11 cellular contexts compared by ENCODE assay signal in genomic region chr4:181261279-181261678, GRCh38.
A peak's percentile ranks its signal among the peaks of the same experiment; 100 is the strongest.
DNase-seq lines count a peak whose midpoint lies in the region; ATAC-seq and TF ChIP-seq lines count a peak whose summit lies in the region.
"Had no signal": no experiment of that assay in that cellular context is flagged by ENCODE, and none has a peak within 500 bp of the region (broad histone marks: within the 10 kb centered on the region; RNA-seq: fewer than 3 reads in every experiment).

No MANE protein-coding gene starts in this region.

- no peaks in the 10 kb centered on the region for H3K4me1 ChIP-seq in CD8-positive, alpha-beta T cell (ENCODE audit: insufficient read depth, low read length)

- no peak for ATAC-seq in CD8-positive, alpha-beta T cell
- no peak for ATAC-seq in GM21576 (IDR thresholded peaks at IDR 0.05; ENCODE audit: unreplicated experiment)
- ATAC-seq: esophagus mucosa had no signal

- POLR2A ChIA-PET in CD8-positive, alpha-beta T cell (lab: Charles Lee) = no interaction called here

- H3K4me3 Mint-ChIP-seq in chondrocyte (ENCODE audit: unreplicated experiment) = peak overlapping the region; percentile 29
- H3K4me3 Mint-ChIP-seq in CD8-positive, alpha-beta T cell = no peak overlapping the region
- H3K4me3 Mint-ChIP-seq: activated CD4-positive, alpha-beta memory T cell treated with anti-CD3 and anti-CD28 coated beads for 36 hours; memory B cell had no signal

- H3K9me3 ChIP-seq in CD8-positive, alpha-beta T cell (ENCODE audit: low read length) = no peaks in the 10 kb centered on the region

- peaks cover 7% of the 10 kb centered on the region for H3K27me3 Mint-ChIP-seq in chondrocyte (ENCODE audit: low read depth)
- H3K27me3 Mint-ChIP-seq in CD8-positive, alpha-beta T cell (ENCODE audit: low read depth) = no peaks in the 10 kb centered on the region
- H3K27me3 Mint-ChIP-seq: activated CD4-positive, alpha-beta memory T cell treated with anti-CD3 and anti-CD28 coated beads for 36 hours; memory B cell had no signal

- no peak overlapping the region for H3K27ac ChIP-seq in CD8-positive, alpha-beta T cell (ENCODE audit: low read depth, low read length)

- H3K36me3 ChIP-seq in CD8-positive, alpha-beta T cell (ENCODE audit: insufficient read depth, low read length) = no peaks in the 10 kb centered on the region

- intact Hi-C loops in CD8-positive, alpha-beta T cell (cut with DNase I, micrococcal nuclease) = no loop called here

- peaks cover 3% of the 10 kb centered on the region for H3K4me1 Mint-ChIP-seq in chondrocyte (ENCODE audit: low read depth)
- no peaks in the 10 kb centered on the region for H3K4me1 Mint-ChIP-seq in CD8-positive, alpha-beta T cell (ENCODE audit: low read depth)
- H3K4me1 Mint-ChIP-seq: memory B cell had no signal

- CTCF ChIA-PET in CD8-positive, alpha-beta T cell (lab: Charles Lee) = no interaction called here

- no peaks in the 10 kb centered on the region for H3K27me3 ChIP-seq in CD8-positive, alpha-beta T cell (ENCODE audit: insufficient read depth, low read length)

- peaks cover 2% of the 10 kb centered on the region for H3K9me3 Mint-ChIP-seq in chondrocyte (ENCODE audit: low read depth)
- H3K9me3 Mint-ChIP-seq in CD8-positive, alpha-beta T cell = peaks cover 4% of the 10 kb centered on the region
- H3K9me3 Mint-ChIP-seq: activated CD4-positive, alpha-beta memory T cell treated with anti-CD3 and anti-CD28 coated beads for 36 hours had no signal

- no peak overlapping the region for H3K27ac Mint-ChIP-seq in chondrocyte (ENCODE audit: unreplicated experiment)
- no peak overlapping the region for H3K27ac Mint-ChIP-seq in CD8-positive, alpha-beta T cell
- H3K27ac Mint-ChIP-seq: activated CD4-positive, alpha-beta memory T cell treated with anti-CD3 and anti-CD28 coated beads for 36 hours; memory B cell had no signal

- no peak overlapping the region for H3K4me3 ChIP-seq in CD8-positive, alpha-beta T cell (ENCODE audit: low read depth, low read length)

- DNase-seq in ELR (ENCODE audit: low read depth) (peak; percentile 24), NCI-H146 treated with DMSO at 0.1 percent for 48 hours (lab: John Stamatoyannopoulos, UW; ENCODE audit: unreplicated experiment) (peak; percentile 71), chondrocyte (ENCODE audit: low spot score) (no peak), pons (ENCODE audit: low spot score) (peak; percentile 24), COLO829 (ENCODE audit: low spot score) (no peak)
- no peak for DNase-seq in CD8-positive, alpha-beta T cell
- DNase-seq: activated CD4-positive, alpha-beta memory T cell treated with anti-CD3 and anti-CD28 coated beads for 36 hours; SHP77 had no signal

- TF ChIP-seq CTCF in chondrocyte (IDR thresholded peaks at IDR 0.05) = peak; percentile 82
- TF ChIP-seq CTCF in CD8-positive, alpha-beta T cell (IDR thresholded peaks at IDR 0.05) = no peak

- no peaks in the 10 kb centered on the region for H3K36me3 Mint-ChIP-seq in chondrocyte (ENCODE audit: low read depth)
- H3K36me3 Mint-ChIP-seq in CD8-positive, alpha-beta T cell = no peaks in the 10 kb centered on the region
- H3K36me3 Mint-ChIP-seq: activated CD4-positive, alpha-beta memory T cell treated with anti-CD3 and anti-CD28 coated beads for 36 hours; memory B cell had no signal

Comparison
In these comparisons a context has a peak if more than half of its experiments do, and no peak if none do; other contexts are left out.
1. DNase-seq: peak in ELR (single experiment), NCI-H146 treated with DMSO at 0.1 percent for 48 hours (single experiment) and pons (single experiment); none in chondrocyte (single experiment), CD8-positive, alpha-beta T cell (0 of 7) and COLO829 (single experiment).